In genomic region chr2:85924522-85924921, GRCh38 we compare ENCODE assay signal across 9 cellular contexts. TPM values are rescaled to one million over a fixed set of nuclear protein-coding genes. Genes with fewer than 3 reads are reported as not detected.
DNase-seq lines count a peak whose midpoint lies in the region; ATAC-seq and TF ChIP-seq lines count a peak whose summit lies in the region.
"Had no signal": no experiment of that assay in that cellular context is flagged by ENCODE, and none has a peak within 500 bp of the region (broad histone marks: within the 10 kb centered on the region; RNA-seq: fewer than 3 reads in every experiment).

No MANE protein-coding gene starts in this region.

- peak; percentile 4 for ATAC-seq in left colon

- no peak overlapping the region for H3K4me3 Mint-ChIP-seq in CD14-positive monocyte
- no peak overlapping the region for H3K4me3 Mint-ChIP-seq in activated naive CD8-positive, alpha-beta T cell treated with anti-CD3 and anti-CD28 coated beads for 36 hours

- no peaks in the 10 kb centered on the region for H3K9me3 ChIP-seq in transverse colon

- no peak for TF ChIP-seq POLR2A in transverse colon (IDR thresholded peaks at IDR 0.05)

- peak overlapping the region in 2 of 7 donors; percentile 2 to 10 for H3K27ac Mint-ChIP-seq in CD14-positive monocyte
- H3K27ac Mint-ChIP-seq in activated naive CD8-positive, alpha-beta T cell treated with anti-CD3 and anti-CD28 coated beads for 36 hours = no peak overlapping the region

- H3K27me3 ChIP-seq in transverse colon = no peaks in the 10 kb centered on the region

- peaks cover 25% of the 10 kb centered on the region for H3K4me1 Mint-ChIP-seq in CD14-positive monocyte
- peaks cover 16% of the 10 kb centered on the region for H3K4me1 Mint-ChIP-seq in activated naive CD8-positive, alpha-beta T cell treated with anti-CD3 and anti-CD28 coated beads for 36 hours

- H3K27me3 Mint-ChIP-seq in CD14-positive monocyte (ENCODE audit: low read depth in 3 of 3) = peaks cover 0 to 8% (median 6%) of the 10 kb centered on the region in 3 donors
- H3K27me3 Mint-ChIP-seq in activated naive CD8-positive, alpha-beta T cell treated with anti-CD3 and anti-CD28 coated beads for 36 hours = peaks cover 6% of the 10 kb centered on the region

- no peak for TF ChIP-seq CTCF in cardiac fibroblast (IDR thresholded peaks at IDR 0.05; ENCODE audit: low read depth, low read length)
- no peak for TF ChIP-seq CTCF in transverse colon (IDR thresholded peaks at IDR 0.05)
- TF ChIP-seq CTCF in CD14-positive monocyte (IDR thresholded peaks at IDR 0.05) = no peak

- intact Hi-C loops in left colon (cut with DNase I, micrococcal nuclease) (no loop called here), transverse colon (cut with DNase I; ENCODE audit: low total_unique reads) (no loop called here), CD14-positive monocyte (cut with micrococcal nuclease) (no loop called here)

- H3K4me3 ChIP-seq in cardiac fibroblast (replicated peaks in 1 of 2; ENCODE audit: low read depth in 2 of 2, low read length in 2 of 2) (no peak overlapping the region), transverse colon (no peak overlapping the region)

- peaks cover 0 to 7% (median 5%) of the 10 kb centered on the region in 7 donors for H3K9me3 Mint-ChIP-seq in CD14-positive monocyte
- no peaks in the 10 kb centered on the region for H3K9me3 Mint-ChIP-seq in activated naive CD8-positive, alpha-beta T cell treated with anti-CD3 and anti-CD28 coated beads for 36 hours

- 60% methylated on average over 4 of the region's 4 CpGs; no CpG with 5 or more reads in 1 of the 2 donors for WGBS in transverse colon (ENCODE audit: low coverage in 1 of 2), 2 donors

- peak; percentile 68 for TF ChIP-seq EP300 in transverse colon (IDR thresholded peaks at IDR 0.05; ENCODE audit: low read depth)

- peaks cover 0 to 14% (median 4%) of the 10 kb centered on the region in 4 donors for H3K4me1 ChIP-seq in transverse colon

- DNase-seq in NCI-H2196 (lab: John Stamatoyannopoulos, UW; ENCODE audit: unreplicated experiment) = peak; percentile 16
- DNase-seq in NCI-H2196 treated with DMSO at 0.1 percent for 48 hours (lab: John Stamatoyannopoulos, UW; ENCODE audit: unreplicated experiment) = no peak
- peak; percentile 80 to 92 for DNase-seq in cardiac fibroblast (ENCODE audit: low read depth in 2 of 2)
- no peak for DNase-seq in left colon
- peak; percentile 34 for DNase-seq in transverse colon
- no peak for DNase-seq in CD14-positive monocyte (ENCODE audit: low spot score)
- no peak for DNase-seq in NCI-H774 (lab: John Stamatoyannopoulos, UW)
- no peak for DNase-seq in activated naive CD8-positive, alpha-beta T cell treated with anti-CD3 and anti-CD28 coated beads for 36 hours
- DNase-seq: NK-92 treated with Interleukin-12 subunit alpha and Interleukin-12 subunit beta, amount 100 ng/mL, for 24 hours had no signal

- H3K27ac ChIP-seq in transverse colon = peak overlapping the region; percentile 45 to 68 (median 56)

- no peaks in the 10 kb centered on the region for H3K36me3 ChIP-seq in transverse colon

- H3K36me3 Mint-ChIP-seq in CD14-positive monocyte = no peaks in the 10 kb centered on the region
- no peaks in the 10 kb centered on the region for H3K36me3 Mint-ChIP-seq in activated naive CD8-positive, alpha-beta T cell treated with anti-CD3 and anti-CD28 coated beads for 36 hours

- in situ Hi-C loops in transverse colon (cut with MboI; ENCODE audit: low pct_ligation_motif_present in 1 of 4, low pct_unique_long_range_greater_than_20kb in 1 of 4, low sequenced_read_pairs in 3 of 4) = no loop called here

RNA-seq across cellular contexts. Expression of gene ST3GAL5, which starts 35.7 kb away (rescaled TPM):
- total RNA-seq in left colon = 1 to 10 TPM; 2.9 to 8.7 TPM
- total RNA-seq in transverse colon = 10 to 100 TPM in 2 of 4 donors, 1 to 10 TPM in 2; 3.0 to 20.2 (median 13.6) TPM
- 10 to 100 TPM; 14.0 to 19.5 TPM for polyA plus RNA-seq in CD14-positive monocyte
- 10 to 100 TPM; 14.6 to 15.1 TPM for total RNA-seq in activated naive CD8-positive, alpha-beta T cell treated with anti-CD3 and anti-CD28 coated beads for 36 hours

Comparison
In these comparisons a context has a peak if more than half of its experiments do, and no peak if none do; other contexts are left out.
1. DNase-seq: peak in NCI-H2196 (single experiment), cardiac fibroblast (2 of 2) and transverse colon (single experiment); none in NCI-H2196 treated with DMSO at 0.1 percent for 48 hours (single experiment), left colon (0 of 2), CD14-positive monocyte (single experiment), NCI-H774 (single experiment) and activated naive CD8-positive, alpha-beta T cell treated with anti-CD3 and anti-CD28 coated beads for 36 hours (single experiment).